In the genomic region with DNA sequence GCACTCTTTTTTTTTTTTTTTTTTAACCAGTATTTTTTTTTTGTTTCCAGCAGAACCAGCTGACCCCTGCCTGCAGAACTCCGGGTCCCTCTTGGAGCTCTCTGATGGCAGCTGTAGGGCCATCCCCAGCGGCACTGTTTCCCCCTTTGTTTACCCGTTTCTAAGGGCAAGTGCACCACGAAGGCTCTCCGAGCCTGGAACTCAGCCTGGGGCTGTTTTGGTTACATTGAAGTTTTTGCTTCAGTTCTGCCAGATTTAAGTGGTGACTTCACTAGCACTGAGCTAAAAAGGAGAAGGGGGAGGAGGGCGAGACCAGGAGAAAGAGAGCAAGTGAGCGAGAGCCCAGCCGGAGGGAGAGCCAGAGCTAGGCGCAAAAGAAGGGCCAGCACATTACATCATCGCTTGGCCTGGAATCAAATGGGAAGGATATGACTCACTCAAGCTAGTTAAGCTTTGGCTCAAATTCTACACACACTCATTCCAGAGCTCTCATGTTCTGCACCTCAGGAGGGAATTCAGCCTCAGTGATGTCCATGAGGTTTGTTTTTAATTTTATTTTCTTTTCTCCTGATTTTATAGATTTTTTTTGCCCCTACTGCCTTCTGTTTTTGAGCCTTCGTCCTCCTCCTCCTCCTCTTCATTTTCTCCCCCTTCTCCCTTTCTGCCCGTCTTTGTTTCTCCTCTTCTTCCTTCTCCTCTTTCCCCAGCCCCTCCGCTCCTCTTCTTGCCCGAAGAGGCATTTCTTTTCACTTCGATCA, we compare ENCODE assay signal across 8 cellular contexts.
DNase-seq lines count a peak whose midpoint lies in the region; ATAC-seq and TF ChIP-seq lines count a peak whose summit lies in the region.

No MANE protein-coding gene starts in this region.

- peaks cover 9% of the 10 kb centered on the region for H3K27me3 ChIP-seq in transverse colon

- no peak overlapping the region for H3K4me3 Mint-ChIP-seq in T-helper 17 cell

- TF ChIP-seq EP300 in transverse colon (IDR thresholded peaks at IDR 0.05; ENCODE audit: low read depth), result no peak

- H3K4me1 ChIP-seq in transverse colon, result peaks cover 0 to 29% (median 13%) of the 10 kb centered on the region in 4 donors

- intact Hi-C loops in transverse colon (cut with DNase I; ENCODE audit: low total_unique reads), result no loop called here

- DNase-seq in CD1c-positive myeloid dendritic cell (ENCODE audit: extremely low spot score) (peak; percentile 92), NAMALWA (ENCODE audit: low spot score) (peak; percentile 72), T-helper 17 cell (no peak), fibroblast of gingiva (ENCODE audit: low read depth) (peak; percentile 96), middle frontal gyrus (ENCODE audit: extremely low spot score, low spot score) (peak; percentile 94), transverse colon (peak; percentile 87)
- no peak for DNase-seq in activated CD4-positive, CD25-positive, alpha-beta regulatory T cell treated with anti-CD3 and anti-CD28 coated beads, Interleukin-2, amount 50 U/mL, for 72 hours

- H3K27me3 Mint-ChIP-seq in T-helper 17 cell, result peaks cover 7% of the 10 kb centered on the region

- TF ChIP-seq CTCF in transverse colon (IDR thresholded peaks at IDR 0.05), result no peak

- peaks cover 4% of the 10 kb centered on the region for H3K4me1 Mint-ChIP-seq in T-helper 17 cell

- TF ChIP-seq POLR2A in transverse colon (IDR thresholded peaks at IDR 0.05), result peak; percentile 67

- 3 to 5% methylated on average over 6 to 15 of the region's 15 CpGs for WGBS in transverse colon (ENCODE audit: low coverage in 1 of 2), 2 donors

- peak overlapping the region in 3 of 4 donors; percentile 17 to 44 (median 26) for H3K4me3 ChIP-seq in transverse colon

- H3K27ac ChIP-seq in transverse colon, result peak overlapping the region; percentile 74 to 85 (median 82)

- H3K36me3 Mint-ChIP-seq in T-helper 17 cell (ENCODE audit: low read depth), result no peaks in the 10 kb centered on the region

- in situ Hi-C loops in transverse colon (cut with MboI; ENCODE audit: low pct_ligation_motif_present in 1 of 4, low pct_unique_long_range_greater_than_20kb in 1 of 4, low sequenced_read_pairs in 3 of 4), result loop anchor here in 1 of 4 donors (25.0 kb wide), 1 partner anchor 274 kb away; a partner anchor contains a TSS

- peak; percentile 59 for ATAC-seq in GM21723 (IDR thresholded peaks at IDR 0.05; ENCODE audit: unreplicated experiment)
- peak; percentile 48 for ATAC-seq in T-helper 17 cell

- no peaks in the 10 kb centered on the region for H3K36me3 ChIP-seq in transverse colon

- no peak overlapping the region for H3K27ac Mint-ChIP-seq in T-helper 17 cell

- H3K9me3 ChIP-seq in T-helper 17 cell (ENCODE audit: control insufficient read depth, low read length, poor library complexity, severe bottlenecking), result no peaks in the 10 kb centered on the region
- H3K9me3 ChIP-seq in transverse colon, result no peaks in the 10 kb centered on the region

Comparison
In these comparisons a context has a peak if more than half of its experiments do, and no peak if none do; other contexts are left out.
1. DNase-seq: peak in CD1c-positive myeloid dendritic cell (single experiment), NAMALWA (single experiment), fibroblast of gingiva (single experiment), middle frontal gyrus (single experiment) and transverse colon (single experiment); none in T-helper 17 cell (0 of 3) and activated CD4-positive, CD25-positive, alpha-beta regulatory T cell treated with anti-CD3 and anti-CD28 coated beads, Interleukin-2, amount 50 U/mL, for 72 hours (single experiment).